ENCODE assay signal across 7 cellular contexts in the genomic region with DNA sequence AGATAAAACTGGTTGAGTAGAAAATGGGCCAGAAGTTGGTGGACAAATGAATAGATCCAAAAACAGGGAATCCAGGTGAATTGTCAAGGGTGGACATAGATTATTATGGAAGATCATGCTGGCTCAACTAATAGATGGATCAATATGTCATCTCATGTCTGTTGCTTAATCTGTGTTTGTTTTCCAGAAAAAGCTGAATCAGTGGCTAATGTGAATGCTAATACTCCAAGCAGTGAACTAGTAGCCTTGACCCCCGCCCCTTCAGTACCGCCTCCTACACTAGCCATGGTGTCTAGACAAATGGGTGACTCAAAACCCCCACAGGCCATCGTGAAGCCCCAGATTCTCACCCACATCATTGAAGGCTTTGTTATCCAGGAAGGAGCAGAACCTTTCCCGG. TPM values are rescaled to one million over a fixed set of nuclear protein-coding genes. Genes with fewer than 3 reads are reported as not detected.
DNase-seq lines count a peak whose midpoint lies in the region; ATAC-seq, FAIRE-seq and TF ChIP-seq lines count a peak whose summit lies in the region.
"Not testable (repeated sequence)": the region's sequence is repeated elsewhere in the genome, so short reads cannot be mapped to it uniquely, and the experiment has no call there.

No MANE protein-coding gene starts in this region.

- H3F3A ChIP-seq in GM23338 (replicated peaks; ENCODE audit: low read depth): peaks cover 72% of the 10 kb centered on the region

- H2AFZ ChIP-seq in GM23338; HepG2 (ENCODE audit: low read length): not testable (repeated sequence)

- H3K4me3 Mint-ChIP-seq in CD4-positive, CD25-positive, alpha-beta regulatory T cell; GM23338; T-helper 17 cell; activated naive CD4-positive, alpha-beta T cell treated with anti-CD3 and anti-CD28 coated beads, Interleukin-2, amount 10 ng/mL, durations not matched to agents 7 days and 5 days; endodermal cell; nephron progenitor cell: not testable (repeated sequence)

- in situ Hi-C loops in HepG2 (cut with HindIII; ENCODE audit: extremely low pct_ligation_motif_present, low pct_unique_long_range_greater_than_20kb): loop anchor here (25.0 kb wide), 1 partner anchor 103 kb away; no protein-coding TSS in a partner anchor

- H3K27me3 Mint-ChIP-seq in CD4-positive, CD25-positive, alpha-beta regulatory T cell; GM23338 (ENCODE audit: insufficient read depth, low read depth, poor library complexity); T-helper 17 cell; activated naive CD4-positive, alpha-beta T cell treated with anti-CD3 and anti-CD28 coated beads, Interleukin-2, amount 10 ng/mL, durations not matched to agents 7 days and 5 days; endodermal cell (ENCODE audit: insufficient read depth); nephron progenitor cell (ENCODE audit: low read depth, poor library complexity): not testable (repeated sequence)

- POLR2A ChIA-PET in HepG2 (lab: Yijun Ruan, JAX): interaction anchor here (2.0 kb wide), 1 partner anchor 16 kb away, joined by 8 read pairs; the partner anchor contains the start of gene M6PR

- CTCF ChIA-PET in activated naive CD4-positive, alpha-beta T cell treated with anti-CD3 and anti-CD28 coated beads, Interleukin-2, amount 10 ng/mL, durations not matched to agents 7 days and 5 days (lab: Charles Lee): interaction anchor here (0.7 to 1.1 kb wide), 2 partner anchors 22 to 41 kb away, joined by 3 to 4 read pairs; no protein-coding TSS in a partner anchor
- CTCF ChIA-PET in HepG2 (lab: Yijun Ruan, JAX; ENCODE audit: low intra/inter-chr PET ratio, low total read pairs): not testable (repeated sequence)

- peaks cover 80% of the 10 kb centered on the region for H3K79me2 ChIP-seq in GM23338 (replicated peaks; ENCODE audit: insufficient read depth)
- H3K79me2 ChIP-seq in HepG2 (ENCODE audit: insufficient read depth, low read length): not testable (repeated sequence)

- not testable (repeated sequence) for H3K9me2 ChIP-seq in GM23338 (ENCODE audit: insufficient read depth)

- TF ChIP-seq RAD21 in HepG2 (CRISPR knock-in tag; IDR thresholded peaks at IDR 0.05): not testable (repeated sequence)

- peaks cover 86% of the 10 kb centered on the region for H4K20me1 ChIP-seq in GM23338 (replicated peaks; ENCODE audit: insufficient read depth)
- H4K20me1 ChIP-seq in HepG2 (ENCODE audit: insufficient read depth, low read length): not testable (repeated sequence)

- not testable (repeated sequence) for DNase-seq in CD4-positive, CD25-positive, alpha-beta regulatory T cell; GM23338 (ENCODE audit: low spot score); T-helper 17 cell; activated naive CD4-positive, alpha-beta T cell treated with anti-CD3 and anti-CD28 coated beads, Interleukin-2, amount 10 ng/mL, durations not matched to agents 7 days and 5 days; endodermal cell; HepG2 (ENCODE audit: low spot score); nephron progenitor cell

- TF ChIP-seq CTCF in GM23338 (conservative IDR thresholded peaks at IDR 0.05; ENCODE audit: low read depth in 2 of 2); endodermal cell (conservative IDR thresholded peaks at IDR 0.05); HepG2 (CRISPR knock-in tag; IDR thresholded peaks at IDR 0.05); nephron progenitor cell (IDR thresholded peaks at IDR 0.05): not testable (repeated sequence)

- not testable (repeated sequence) for TF ChIP-seq POLR2A in HepG2 (IDR thresholded peaks at IDR 0.05; ENCODE audit: insufficient read depth in 1 of 2, low read depth in 2 of 2, low read length in 2 of 2)

- H3K36me3 Mint-ChIP-seq in CD4-positive, CD25-positive, alpha-beta regulatory T cell: peaks cover 47% of the 10 kb centered on the region
- H3K36me3 Mint-ChIP-seq in GM23338 (ENCODE audit: low read depth): peaks cover 93% of the 10 kb centered on the region
- peaks cover 12% of the 10 kb centered on the region for H3K36me3 Mint-ChIP-seq in T-helper 17 cell (ENCODE audit: low read depth)
- H3K36me3 Mint-ChIP-seq in activated naive CD4-positive, alpha-beta T cell treated with anti-CD3 and anti-CD28 coated beads, Interleukin-2, amount 10 ng/mL, durations not matched to agents 7 days and 5 days: peaks cover 27% of the 10 kb centered on the region
- peaks cover 74% of the 10 kb centered on the region for H3K36me3 Mint-ChIP-seq in endodermal cell (ENCODE audit: low read depth)
- H3K36me3 Mint-ChIP-seq in nephron progenitor cell (ENCODE audit: low read depth): peaks cover 71% of the 10 kb centered on the region

- 93 to 100% methylated on average over 1 of the region's 4 CpGs for WGBS in endodermal cell (ENCODE audit: insufficient coverage in 1 of 2, insufficient read length in 1 of 2), 2 experiments
- WGBS in HepG2 (ENCODE audit: low lambda C conversion rate): 50% methylated on average over 4 of the region's 4 CpGs

- H3K9me3 ChIP-seq in CD4-positive, CD25-positive, alpha-beta regulatory T cell (ENCODE audit: control insufficient read depth in 2 of 2, low read length in 2 of 2); T-helper 17 cell (ENCODE audit: control insufficient read depth, low read length, poor library complexity, severe bottlenecking); endodermal cell (ENCODE audit: control insufficient read depth, low read length); HepG2 (ENCODE audit: low read length): not testable (repeated sequence)

- FAIRE-seq in HepG2 (lab: Jason Lieb, UNC): peak; percentile 57

- not testable (repeated sequence) for H3K4me2 ChIP-seq in GM23338; HepG2 (ENCODE audit: low read depth, low read length)

- H3K27ac Mint-ChIP-seq in CD4-positive, CD25-positive, alpha-beta regulatory T cell: peak overlapping the region in 2 of 3 donors; percentile 5 to 58
- H3K27ac Mint-ChIP-seq in GM23338: peak overlapping the region; percentile 26; the same call in 1 of the 2 replicates
- H3K27ac Mint-ChIP-seq in T-helper 17 cell: peak overlapping the region; percentile 49
- H3K27ac Mint-ChIP-seq in activated naive CD4-positive, alpha-beta T cell treated with anti-CD3 and anti-CD28 coated beads, Interleukin-2, amount 10 ng/mL, durations not matched to agents 7 days and 5 days: peak overlapping the region; percentile 61
- peak overlapping the region; percentile 3 for H3K27ac Mint-ChIP-seq in endodermal cell
- peak overlapping the region; percentile 34 for H3K27ac Mint-ChIP-seq in nephron progenitor cell

- intact Hi-C loops in HepG2 (cut with micrococcal nuclease; ENCODE audit: unreplicated experiment): not testable (repeated sequence)

- H3K9me3 Mint-ChIP-seq in CD4-positive, CD25-positive, alpha-beta regulatory T cell; GM23338; activated naive CD4-positive, alpha-beta T cell treated with anti-CD3 and anti-CD28 coated beads, Interleukin-2, amount 10 ng/mL, durations not matched to agents 7 days and 5 days; endodermal cell; nephron progenitor cell: not testable (repeated sequence)

- H3K36me3 ChIP-seq in CD4-positive, CD25-positive, alpha-beta regulatory T cell (ENCODE audit: control insufficient read depth, insufficient read depth, low read length): peaks cover 55% of the 10 kb centered on the region
- H3K36me3 ChIP-seq in GM23338 (ENCODE audit: insufficient read depth) (peaks cover 93% of the 10 kb centered on the region), endodermal cell (ENCODE audit: control insufficient read depth, insufficient read depth, low read length) (peaks cover 66% of the 10 kb centered on the region)
- H3K36me3 ChIP-seq in HepG2 (replicated peaks in 1 of 2; ENCODE audit: control insufficient read depth in 1 of 2, insufficient read depth in 2 of 2, low read length in 2 of 2): not testable (repeated sequence)

- not testable (repeated sequence) for H3K27me3 ChIP-seq in CD4-positive, CD25-positive, alpha-beta regulatory T cell (ENCODE audit: control insufficient read depth, insufficient read depth, low read length); GM23338 (ENCODE audit: insufficient read depth); endodermal cell (ENCODE audit: control insufficient read depth, insufficient read depth, low read length, poor library complexity, severe bottlenecking); HepG2 (ENCODE audit: control insufficient read depth in 1 of 2, insufficient read depth in 2 of 2, low read length in 2 of 2)

- not testable (repeated sequence) for BruUV-seq in HepG2 (replicated peaks; lab: Mats Ljungman, UMichigan)

- ATAC-seq in CD4-positive, CD25-positive, alpha-beta regulatory T cell (ENCODE audit: low read depth in 2 of 2); GM23338; T-helper 17 cell: not testable (repeated sequence)
- peak; percentile 57 for ATAC-seq in HepG2

- not testable (repeated sequence) for H3K9ac ChIP-seq in endodermal cell (ENCODE audit: extremely low read depth, low read length, poor library complexity, severe bottlenecking); HepG2 (ENCODE audit: insufficient read depth, low read depth, low read length)

- not testable (repeated sequence) for H3K27ac ChIP-seq in CD4-positive, CD25-positive, alpha-beta regulatory T cell (ENCODE audit: insufficient read depth, low read length, poor library complexity, severe bottlenecking); endodermal cell (ENCODE audit: low read depth, low read length); HepG2 (ENCODE audit: extremely low read length, insufficient read depth, low read length)
- peak overlapping the region; percentile 75; the same call in 1 of the 2 replicates for H3K27ac ChIP-seq in GM23338 (ENCODE audit: low read depth)

- H3K4me3 ChIP-seq in CD4-positive, CD25-positive, alpha-beta regulatory T cell (ENCODE audit: low read depth, low read length); GM23338; endodermal cell (ENCODE audit: low read length); HepG2 (replicated peaks in 1 of 3; ENCODE audit: insufficient read depth in 1 of 3, low read depth in 2 of 3, low read length in 3 of 3): not testable (repeated sequence)

- not testable (repeated sequence) for TF ChIP-seq EP300 in HepG2 (IDR thresholded peaks at IDR 0.05; ENCODE audit: low read depth in 2 of 2, low read length in 2 of 2); HepG2 (CRISPR knock-in tag; IDR thresholded peaks at IDR 0.05; ENCODE audit: borderline replicate concordance)

- H3K4me1 Mint-ChIP-seq in CD4-positive, CD25-positive, alpha-beta regulatory T cell; GM23338; activated naive CD4-positive, alpha-beta T cell treated with anti-CD3 and anti-CD28 coated beads, Interleukin-2, amount 10 ng/mL, durations not matched to agents 7 days and 5 days; endodermal cell; nephron progenitor cell: not testable (repeated sequence)
- peaks cover 13% of the 10 kb centered on the region for H3K4me1 Mint-ChIP-seq in T-helper 17 cell

- not testable (repeated sequence) for H3K4me1 ChIP-seq in CD4-positive, CD25-positive, alpha-beta regulatory T cell (ENCODE audit: control insufficient read depth, insufficient read depth, low read length, poor library complexity, severe bottlenecking); GM23338 (ENCODE audit: insufficient read depth); endodermal cell (ENCODE audit: control insufficient read depth, insufficient read depth, low read length); HepG2 (ENCODE audit: insufficient read depth, low read length)

RNA-seq across cellular contexts. Expression of gene M6PR, which starts 15.4 kb away (rescaled TPM):
- 132 TPM for total RNA-seq in CD4-positive, CD25-positive, alpha-beta regulatory T cell
- polyA plus RNA-seq in CD4-positive, CD25-positive, alpha-beta regulatory T cell: 100 to 1,000 TPM; 227 to 272 (median 261) TPM
- total RNA-seq in GM23338 (2014; rRNA removed; shearing (Covaris generic)): 66.8 and 103 TPM in 2 replicates
- 147 and 159 TPM in 2 replicates for polyA plus RNA-seq in GM23338 (2016; fragmentation: Nextera tagmentation; extraction: Ambion mirVana)
- total RNA-seq in T-helper 17 cell: 100 to 1,000 TPM; 185 to 188 TPM
- 100 to 1,000 TPM; 116 to 255 TPM for total RNA-seq in endodermal cell
- polyA plus RNA-seq in endodermal cell (2013, experiment 1 of 2): 90.8 TPM
- polyA plus RNA-seq in endodermal cell (2013, experiment 2 of 2): 86.5 TPM
- 68.5 and 127 TPM in 2 replicates for total RNA-seq in HepG2 (2016; rRNA removed; fragmentation: Illumina TruSeq; extraction: Trizol)
- 36.4 and 46.3 TPM in 2 replicates for total RNA-seq in HepG2 (2016; cell fraction: cytosol; rRNA removed; fragmentation: Illumina TruSeq; extraction: Trizol; ENCODE audit: low read depth)
- total RNA-seq in HepG2 (2016; cell fraction: insoluble cytoplasmic fraction; rRNA removed; fragmentation: Illumina TruSeq; extraction: Trizol): 82.3 and 126 TPM in 2 replicates
- 62.4 and 64.9 TPM in 2 replicates for total RNA-seq in HepG2 (2016; cell fraction: membrane; rRNA removed; fragmentation: Illumina TruSeq; extraction: Trizol)
- total RNA-seq in HepG2 (2016; cell fraction: nucleus; rRNA removed; fragmentation: Illumina TruSeq; extraction: Trizol): 126 and 143 TPM in 2 replicates
- 90.5 and 98.2 TPM in 2 replicates for polyA plus RNA-seq in HepG2 (2011; rRNA removed)
- polyA plus RNA-seq in HepG2 (2011; cell fraction: cytosol; rRNA removed): 61.4 and 84.5 TPM in 2 replicates
- 91.0 and 114 TPM in 2 replicates for polyA plus RNA-seq in HepG2 (2011; cell fraction: nucleus; rRNA removed)
- 68.5 and 69.2 TPM in 2 replicates for polyA plus RNA-seq in HepG2 (2012)
- polyA plus RNA-seq in HepG2 (2016; cell fraction: cytosol; fragmentation: Illumina TruSeq; extraction: Trizol; ENCODE audit: low read depth): 22.0 and 27.6 TPM in 2 replicates
- 60.7 and 70.5 TPM in 2 replicates for polyA plus RNA-seq in HepG2 (2016; cell fraction: insoluble cytoplasmic fraction; fragmentation: Illumina TruSeq; extraction: Trizol; ENCODE audit: low read depth)
- polyA plus RNA-seq in HepG2 (2016; cell fraction: membrane; fragmentation: Illumina TruSeq; extraction: Trizol; ENCODE audit: low read depth): 40.1 and 44.7 TPM in 2 replicates
- 178 and 205 TPM in 2 replicates for polyA plus RNA-seq in HepG2 (2016; cell fraction: nucleus; fragmentation: Illumina TruSeq; extraction: Trizol; ENCODE audit: insufficient read depth, low read depth)
- 167 and 331 TPM in 2 replicates for polyA minus RNA-seq in HepG2 (2011; rRNA and poly(A)+ RNA removed; ENCODE audit: low replicate concordance)
- 67.1 and 75.4 TPM in 2 replicates for polyA minus RNA-seq in HepG2 (2011; cell fraction: cytosol; rRNA and poly(A)+ RNA removed)
- polyA minus RNA-seq in HepG2 (2011; cell fraction: nucleus; rRNA and poly(A)+ RNA removed): 64.4 and 78.3 TPM in 2 replicates

RNA-seq across cellular contexts. Expression of gene PHC1, which starts 19.8 kb away (rescaled TPM):
- 46.6 TPM for total RNA-seq in CD4-positive, CD25-positive, alpha-beta regulatory T cell
- 10 to 100 TPM; 15.5 to 17.2 (median 16.4) TPM for polyA plus RNA-seq in CD4-positive, CD25-positive, alpha-beta regulatory T cell
- 1,003 and 1,069 TPM in 2 replicates for total RNA-seq in GM23338 (2014; rRNA removed; shearing (Covaris generic))
- polyA plus RNA-seq in GM23338 (2016; fragmentation: Nextera tagmentation; extraction: Ambion mirVana): 252 and 303 TPM in 2 replicates
- 10 to 100 TPM; 52.7 to 54.1 TPM for total RNA-seq in T-helper 17 cell
- total RNA-seq in endodermal cell: 100 to 1,000 TPM; 100 to 538 TPM
- polyA plus RNA-seq in endodermal cell (2013, experiment 1 of 2): 128 TPM
- polyA plus RNA-seq in endodermal cell (2013, experiment 2 of 2): 90.0 TPM
- 9.4 and 12.5 TPM in 2 replicates for total RNA-seq in HepG2 (2016; rRNA removed; fragmentation: Illumina TruSeq; extraction: Trizol)
- 3.5 and 4.3 TPM in 2 replicates for total RNA-seq in HepG2 (2016; cell fraction: cytosol; rRNA removed; fragmentation: Illumina TruSeq; extraction: Trizol; ENCODE audit: low read depth)
- total RNA-seq in HepG2 (2016; cell fraction: insoluble cytoplasmic fraction; rRNA removed; fragmentation: Illumina TruSeq; extraction: Trizol): 9.1 and 10.8 TPM in 2 replicates
- total RNA-seq in HepG2 (2016; cell fraction: membrane; rRNA removed; fragmentation: Illumina TruSeq; extraction: Trizol): 15.0 and 16.0 TPM in 2 replicates
- 6.0 and 10.3 TPM in 2 replicates for total RNA-seq in HepG2 (2016; cell fraction: nucleus; rRNA removed; fragmentation: Illumina TruSeq; extraction: Trizol)
- polyA plus RNA-seq in HepG2 (2011; rRNA removed): 35.0 and 36.6 TPM in 2 replicates
- 18.0 and 18.2 TPM in 2 replicates for polyA plus RNA-seq in HepG2 (2011; cell fraction: cytosol; rRNA removed)
- 92.3 and 99.0 TPM in 2 replicates for polyA plus RNA-seq in HepG2 (2011; cell fraction: nucleus; rRNA removed)
- polyA plus RNA-seq in HepG2 (2012): 12.2 and 13.4 TPM in 2 replicates
- polyA plus RNA-seq in HepG2 (2016; cell fraction: cytosol; fragmentation: Illumina TruSeq; extraction: Trizol; ENCODE audit: low read depth): 2.5 and 3.8 TPM in 2 replicates
- 7.7 and 13.3 TPM in 2 replicates for polyA plus RNA-seq in HepG2 (2016; cell fraction: insoluble cytoplasmic fraction; fragmentation: Illumina TruSeq; extraction: Trizol; ENCODE audit: low read depth)
- 10.0 and 11.8 TPM in 2 replicates for polyA plus RNA-seq in HepG2 (2016; cell fraction: membrane; fragmentation: Illumina TruSeq; extraction: Trizol; ENCODE audit: low read depth)
- 21.0 and 24.1 TPM in 2 replicates for polyA plus RNA-seq in HepG2 (2016; cell fraction: nucleus; fragmentation: Illumina TruSeq; extraction: Trizol; ENCODE audit: insufficient read depth, low read depth)
- 15.0 and 39.5 TPM in 2 replicates for polyA minus RNA-seq in HepG2 (2011; rRNA and poly(A)+ RNA removed; ENCODE audit: low replicate concordance)
- 12.2 and 13.7 TPM in 2 replicates for polyA minus RNA-seq in HepG2 (2011; cell fraction: cytosol; rRNA and poly(A)+ RNA removed)
- 9.3 and 12.3 TPM in 2 replicates for polyA minus RNA-seq in HepG2 (2011; cell fraction: nucleus; rRNA and poly(A)+ RNA removed)

RNA-seq across cellular contexts. Expression of gene KLRG1, which starts 55.3 kb away (rescaled TPM):
- 4.8 TPM for total RNA-seq in CD4-positive, CD25-positive, alpha-beta regulatory T cell
- 10 to 100 TPM; 15.8 to 22.2 (median 16.6) TPM for polyA plus RNA-seq in CD4-positive, CD25-positive, alpha-beta regulatory T cell
- 5.1 and 8.0 TPM in 2 replicates for total RNA-seq in GM23338 (2014; rRNA removed; shearing (Covaris generic))
- polyA plus RNA-seq in GM23338 (2016; fragmentation: Nextera tagmentation; extraction: Ambion mirVana) (6.0 and 7.9 TPM in 2 replicates), HepG2 (2011; rRNA removed) (0.51 and 1.7 TPM in 2 replicates)
- total RNA-seq in T-helper 17 cell (10 to 100 TPM in 1 of 2 donors, 1 to 10 TPM in 1; 9.9 to 22.2 TPM), endodermal cell (1 to 10 TPM; 3.1 TPM), HepG2 (2016; rRNA removed; fragmentation: Illumina TruSeq; extraction: Trizol) (1.2 and 1.6 TPM in 2 replicates)
- polyA plus RNA-seq in endodermal cell (2013, experiment 1 of 2): 3.4 TPM
- polyA plus RNA-seq in endodermal cell (2013, experiment 2 of 2): 3.3 TPM
- total RNA-seq in HepG2 (2016; cell fraction: cytosol; rRNA removed; fragmentation: Illumina TruSeq; extraction: Trizol; ENCODE audit: low read depth): 1.3 TPM in 1 of 2 replicates, not detected in the other
- total RNA-seq in HepG2 (2016; cell fraction: insoluble cytoplasmic fraction; rRNA removed; fragmentation: Illumina TruSeq; extraction: Trizol): 0.91 and 1.3 TPM in 2 replicates
- 0.87 and 1.3 TPM in 2 replicates for total RNA-seq in HepG2 (2016; cell fraction: membrane; rRNA removed; fragmentation: Illumina TruSeq; extraction: Trizol)
- total RNA-seq in HepG2 (2016; cell fraction: nucleus; rRNA removed; fragmentation: Illumina TruSeq; extraction: Trizol): 1.4 and 1.8 TPM in 2 replicates
- polyA plus RNA-seq in HepG2 (2011; cell fraction: cytosol; rRNA removed): 0.52 and 0.58 TPM in 2 replicates
- 0.66 and 1.4 TPM in 2 replicates for polyA plus RNA-seq in HepG2 (2011; cell fraction: nucleus; rRNA removed)
- 0.49 and 0.91 TPM in 2 replicates for polyA plus RNA-seq in HepG2 (2012)
- 0.19 and 0.29 TPM in 2 replicates for polyA plus RNA-seq in HepG2 (2016; cell fraction: cytosol; fragmentation: Illumina TruSeq; extraction: Trizol; ENCODE audit: low read depth)
- polyA plus RNA-seq in HepG2 (2016; cell fraction: insoluble cytoplasmic fraction; fragmentation: Illumina TruSeq; extraction: Trizol; ENCODE audit: low read depth): 1.1 and 1.9 TPM in 2 replicates
- polyA plus RNA-seq in HepG2 (2016; cell fraction: membrane; fragmentation: Illumina TruSeq; extraction: Trizol; ENCODE audit: low read depth): 1.2 TPM in 2 replicates
- polyA plus RNA-seq in HepG2 (2016; cell fraction: nucleus; fragmentation: Illumina TruSeq; extraction: Trizol; ENCODE audit: insufficient read depth, low read depth): 0.57 and 1.5 TPM in 2 replicates
- polyA minus RNA-seq in HepG2 (2011; rRNA and poly(A)+ RNA removed; ENCODE audit: low replicate concordance): 0.56 and 1.6 TPM in 2 replicates
- 0.69 TPM in 1 of 2 replicates, not detected in the other for polyA minus RNA-seq in HepG2 (2011; cell fraction: cytosol; rRNA and poly(A)+ RNA removed)
- 0.64 and 0.87 TPM in 2 replicates for polyA minus RNA-seq in HepG2 (2011; cell fraction: nucleus; rRNA and poly(A)+ RNA removed)

Comparison
In these comparisons a context has a peak if more than half of its experiments do, and no peak if none do; other contexts are left out.
1. H3K27ac Mint-ChIP-seq: peak in every context shown above with its lines; median percentile 61 in activated naive CD4-positive, alpha-beta T cell treated with anti-CD3 and anti-CD28 coated beads, Interleukin-2, amount 10 ng/mL, durations not matched to agents 7 days and 5 days; 49 in T-helper 17 cell; 34 in nephron progenitor cell; 32 in CD4-positive, CD25-positive, alpha-beta regulatory T cell; 26 in GM23338; 3 in endodermal cell.